In genomic region chr12:6769681-6770080, GRCh38 we compare ENCODE assay signal across 17 cellular contexts. TPM values are rescaled to one million over a fixed set of nuclear protein-coding genes. Genes with fewer than 3 reads are reported as not detected.
DNase-seq lines count a peak whose midpoint lies in the region; ATAC-seq and TF ChIP-seq lines count a peak whose summit lies in the region.
"Had no signal": no experiment of that assay in that cellular context is flagged by ENCODE, and none has a peak within 500 bp of the region (broad histone marks: within the 10 kb centered on the region; RNA-seq: fewer than 3 reads in every experiment).

No MANE protein-coding gene starts in this region.

- TF ChIP-seq POLR2A in tibial nerve (IDR thresholded peaks at IDR 0.05) = no peak

- H3K36me3 ChIP-seq in mesendoderm (ENCODE audit: control insufficient read depth, insufficient read depth, low read length) = peaks cover 5% of the 10 kb centered on the region
- peaks cover 0 to 31% (median 0%) of the 10 kb centered on the region in 3 donors for H3K36me3 ChIP-seq in tibial nerve
- no peaks in the 10 kb centered on the region for H3K36me3 ChIP-seq in SJCRH30

- POLR2A ChIA-PET in activated CD4-positive, alpha-beta memory T cell treated with anti-CD3 and anti-CD28 coated beads for 36 hours (lab: Charles Lee) = interaction anchor here (0.6 to 1.2 kb wide), 2 partner anchors 20 to 80 kb away, joined by 3 to 6 read pairs; partner anchors contain the start of genes CD4 and ZNF384
- POLR2A ChIA-PET in activated CD4-positive, alpha-beta memory T cell treated with anti-CD3 and anti-CD28 coated beads, Interleukin-2, amount 10 ng/mL, durations not matched to agents 7 days and 5 days (lab: Charles Lee) = interaction anchor here (1.0 to 14.0 kb wide), 5 partner anchors 8 to 80 kb away, joined by 4 to 153 read pairs (median 8); partner anchors contain the start of genes CD4, COPS7A, MLF2 and ZNF384
- POLR2A ChIA-PET in activated naive CD8-positive, alpha-beta T cell treated with anti-CD3 and anti-CD28 coated beads, Interleukin-2, amount 10 ng/mL, durations not matched to agents 7 days and 5 days (lab: Charles Lee) = no interaction called here

- H3K4me3 ChIP-seq in mesendoderm (ENCODE audit: low read length) = no peak overlapping the region
- no peak overlapping the region for H3K4me3 ChIP-seq in tibial nerve
- no peak overlapping the region for H3K4me3 ChIP-seq in SJCRH30
- H3K4me3 ChIP-seq: PC-9 had no signal

- H3K27me3 ChIP-seq in mesendoderm (ENCODE audit: insufficient read depth, low read length, poor library complexity) = peaks cover 4% of the 10 kb centered on the region
- no peaks in the 10 kb centered on the region for H3K27me3 ChIP-seq in tibial nerve
- H3K27me3 ChIP-seq in SJCRH30 = no peaks in the 10 kb centered on the region
- H3K27me3 ChIP-seq: ascending aorta had no signal

- H3K9me3 Mint-ChIP-seq in activated CD4-positive, alpha-beta memory T cell treated with anti-CD3 and anti-CD28 coated beads for 36 hours = no peaks in the 10 kb centered on the region
- no peaks in the 10 kb centered on the region for H3K9me3 Mint-ChIP-seq in activated CD4-positive, alpha-beta memory T cell treated with anti-CD3 and anti-CD28 coated beads, Interleukin-2, amount 10 ng/mL, durations not matched to agents 7 days and 5 days
- H3K9me3 Mint-ChIP-seq in activated naive CD8-positive, alpha-beta T cell treated with anti-CD3 and anti-CD28 coated beads, Interleukin-2, amount 10 ng/mL, durations not matched to agents 7 days and 5 days = no peaks in the 10 kb centered on the region
- H3K9me3 Mint-ChIP-seq: CD8-positive, alpha-beta T cell had no signal

- intact Hi-C loops in activated CD4-positive, alpha-beta memory T cell treated with anti-CD3 and anti-CD28 coated beads for 36 hours (cut with micrococcal nuclease) = no loop called here

- H3K79me2 ChIP-seq in mesendoderm (ENCODE audit: control insufficient read depth, insufficient read depth, low read length) = peaks cover 19% of the 10 kb centered on the region

- no peak overlapping the region for H3K23ac ChIP-seq in mesendoderm (ENCODE audit: low read length)

- H3K9ac ChIP-seq in mesendoderm (ENCODE audit: low read length) = peak overlapping the region; percentile 13

- H4K8ac ChIP-seq in mesendoderm (ENCODE audit: low read depth, low read length) = no peak overlapping the region

- peaks cover 13% of the 10 kb centered on the region for H3K4me1 ChIP-seq in mesendoderm (ENCODE audit: control insufficient read depth, low read depth, low read length)
- peaks cover 3 to 80% (median 39%) of the 10 kb centered on the region in 4 donors for H3K4me1 ChIP-seq in tibial nerve
- peaks cover 14% of the 10 kb centered on the region for H3K4me1 ChIP-seq in SJCRH30

- no peak overlapping the region for H3K4me2 ChIP-seq in mesendoderm (ENCODE audit: low read length)

- H3K9me3 ChIP-seq in tibial nerve (no peaks in the 10 kb centered on the region), SJCRH30 (replicated peaks) (no peaks in the 10 kb centered on the region)
- H3K9me3 ChIP-seq: ascending aorta, thoracic aorta had no signal

- H4K5ac ChIP-seq in mesendoderm (ENCODE audit: low read length) = no peak overlapping the region

- no peak for DNase-seq in activated CD4-positive, alpha-beta memory T cell treated with anti-CD3 and anti-CD28 coated beads for 36 hours
- no peak for DNase-seq in activated CD4-positive, alpha-beta memory T cell treated with anti-CD3 and anti-CD28 coated beads, Interleukin-2, amount 10 ng/mL, durations not matched to agents 7 days and 5 days
- no peak for DNase-seq in activated naive CD8-positive, alpha-beta T cell treated with anti-CD3 and anti-CD28 coated beads, Interleukin-2, amount 10 ng/mL, durations not matched to agents 7 days and 5 days
- DNase-seq in mesendoderm = no peak
- DNase-seq in tibial nerve (ENCODE audit: low spot score in 2 of 2) = no peak
- no peak for DNase-seq in SKM-1 (lab: John Stamatoyannopoulos, UW; ENCODE audit: unreplicated experiment)
- no peak for DNase-seq in SJCRH30
- DNase-seq in ureter (ENCODE audit: low spot score) = no peak
- DNase-seq: activated effector memory CD4-positive, alpha-beta T cell treated with Interleukin-2 at 50 U/mL for 16 hours; CD8-positive, alpha-beta T cell; DND-41; MV-4-11; stimulated activated CD4-positive, alpha-beta T cell treated with anti-CD3 and anti-CD28 coated beads, Interleukin-4, amount 100 ng/mL, for 1 hour had no signal

- H3K4ac ChIP-seq in mesendoderm (ENCODE audit: low read depth, low read length) = no peak overlapping the region

- peak overlapping the region; percentile 54 for H3K56ac ChIP-seq in mesendoderm (ENCODE audit: low read length)

- H3K27me3 Mint-ChIP-seq in activated CD4-positive, alpha-beta memory T cell treated with anti-CD3 and anti-CD28 coated beads for 36 hours = peaks cover 21% of the 10 kb centered on the region
- H3K27me3 Mint-ChIP-seq in activated CD4-positive, alpha-beta memory T cell treated with anti-CD3 and anti-CD28 coated beads, Interleukin-2, amount 10 ng/mL, durations not matched to agents 7 days and 5 days = peaks cover 25% of the 10 kb centered on the region
- H3K27me3 Mint-ChIP-seq in activated naive CD8-positive, alpha-beta T cell treated with anti-CD3 and anti-CD28 coated beads, Interleukin-2, amount 10 ng/mL, durations not matched to agents 7 days and 5 days = peaks cover 24% of the 10 kb centered on the region

- H3K27ac ChIP-seq in mesendoderm (ENCODE audit: low read depth, low read length) = no peak overlapping the region
- H3K27ac ChIP-seq in tibial nerve = peak overlapping the region in 3 of 4 donors; percentile 6 to 96 (median 95)
- H3K27ac ChIP-seq in SJCRH30 = no peak overlapping the region
- H3K27ac ChIP-seq: PC-9 had no signal

- peaks cover 11% of the 10 kb centered on the region for H3K79me1 ChIP-seq in mesendoderm (ENCODE audit: low read length)

- TF ChIP-seq CTCF in tibial nerve (IDR thresholded peaks at IDR 0.05) = no peak

- H3K4me1 Mint-ChIP-seq in activated CD4-positive, alpha-beta memory T cell treated with anti-CD3 and anti-CD28 coated beads for 36 hours (ENCODE audit: low read depth) = peaks cover 51% of the 10 kb centered on the region
- H3K4me1 Mint-ChIP-seq in activated CD4-positive, alpha-beta memory T cell treated with anti-CD3 and anti-CD28 coated beads, Interleukin-2, amount 10 ng/mL, durations not matched to agents 7 days and 5 days = peaks cover 69% of the 10 kb centered on the region
- H3K4me1 Mint-ChIP-seq in activated naive CD8-positive, alpha-beta T cell treated with anti-CD3 and anti-CD28 coated beads, Interleukin-2, amount 10 ng/mL, durations not matched to agents 7 days and 5 days = peaks cover 51% of the 10 kb centered on the region

- H3K4me3 Mint-ChIP-seq in activated CD4-positive, alpha-beta memory T cell treated with anti-CD3 and anti-CD28 coated beads for 36 hours = peak overlapping the region; percentile 10
- H3K4me3 Mint-ChIP-seq in activated CD4-positive, alpha-beta memory T cell treated with anti-CD3 and anti-CD28 coated beads, Interleukin-2, amount 10 ng/mL, durations not matched to agents 7 days and 5 days = no peak overlapping the region
- no peak overlapping the region for H3K4me3 Mint-ChIP-seq in activated naive CD8-positive, alpha-beta T cell treated with anti-CD3 and anti-CD28 coated beads, Interleukin-2, amount 10 ng/mL, durations not matched to agents 7 days and 5 days
- H3K4me3 Mint-ChIP-seq: CD8-positive, alpha-beta T cell had no signal

- H3K36me3 Mint-ChIP-seq in activated CD4-positive, alpha-beta memory T cell treated with anti-CD3 and anti-CD28 coated beads for 36 hours = peaks cover 22% of the 10 kb centered on the region
- peaks cover 9% of the 10 kb centered on the region for H3K36me3 Mint-ChIP-seq in activated CD4-positive, alpha-beta memory T cell treated with anti-CD3 and anti-CD28 coated beads, Interleukin-2, amount 10 ng/mL, durations not matched to agents 7 days and 5 days (ENCODE audit: low read depth)
- H3K36me3 Mint-ChIP-seq in activated naive CD8-positive, alpha-beta T cell treated with anti-CD3 and anti-CD28 coated beads, Interleukin-2, amount 10 ng/mL, durations not matched to agents 7 days and 5 days = peaks cover 12% of the 10 kb centered on the region
- H3K36me3 Mint-ChIP-seq: CD8-positive, alpha-beta T cell had no signal

- no peak overlapping the region for H2AK5ac ChIP-seq in mesendoderm (ENCODE audit: low read length)

- H2BK5ac ChIP-seq in mesendoderm (ENCODE audit: low read length) = no peak overlapping the region

- no peak for ATAC-seq in activated naive CD8-positive, alpha-beta T cell treated with anti-CD3 and anti-CD28 coated beads, Interleukin-2, amount 10 ng/mL, durations not matched to agents 7 days and 5 days (ENCODE audit: low read depth)
- ATAC-seq: CD8-positive, alpha-beta T cell had no signal

- no peak for TF ChIP-seq EP300 in tibial nerve (IDR thresholded peaks at IDR 0.05)

- H3K27ac Mint-ChIP-seq in activated CD4-positive, alpha-beta memory T cell treated with anti-CD3 and anti-CD28 coated beads for 36 hours = peak overlapping the region; percentile 55
- no peak overlapping the region for H3K27ac Mint-ChIP-seq in activated CD4-positive, alpha-beta memory T cell treated with anti-CD3 and anti-CD28 coated beads, Interleukin-2, amount 10 ng/mL, durations not matched to agents 7 days and 5 days
- H3K27ac Mint-ChIP-seq in activated naive CD8-positive, alpha-beta T cell treated with anti-CD3 and anti-CD28 coated beads, Interleukin-2, amount 10 ng/mL, durations not matched to agents 7 days and 5 days = peak overlapping the region; percentile 12
- H3K27ac Mint-ChIP-seq: CD8-positive, alpha-beta T cell had no signal

- H3K18ac ChIP-seq in mesendoderm (ENCODE audit: low read length) = no peak overlapping the region

- no CpG with 5 or more reads among the region's 4 CpGs for WGBS in mesendoderm (ENCODE audit: extremely low coverage, insufficient coverage, low lambda C conversion rate)
- 53 to 58% methylated on average over 4 of the region's 4 CpGs for WGBS in tibial nerve, 2 donors

- H2BK15ac ChIP-seq in mesendoderm (replicated peaks; ENCODE audit: low read depth) = no peak overlapping the region

- CTCF ChIA-PET in activated CD4-positive, alpha-beta memory T cell treated with anti-CD3 and anti-CD28 coated beads for 36 hours (lab: Charles Lee) = interaction anchor here (1.2 to 3.7 kb wide), 7 partner anchors 9 to 56 kb away, joined by 4 to 24 read pairs (median 12); partner anchors contain the start of gene MLF2
- CTCF ChIA-PET in activated CD4-positive, alpha-beta memory T cell treated with anti-CD3 and anti-CD28 coated beads, Interleukin-2, amount 10 ng/mL, durations not matched to agents 7 days and 5 days (lab: Charles Lee) = interaction anchor here (0.7 to 4.6 kb wide), 3 partner anchors 10 to 17 kb away, joined by 3 to 78 read pairs (median 23); partner anchors contain the start of gene MLF2

- H2BK120ac ChIP-seq in mesendoderm (ENCODE audit: low read depth, low read length) = no peak overlapping the region

RNA-seq across cellular contexts. Expression of gene LAG3, which starts 2.6 kb away (rescaled TPM):
- total RNA-seq in activated CD4-positive, alpha-beta memory T cell treated with anti-CD3 and anti-CD28 coated beads for 36 hours = 100 to 1,000 TPM; 169 to 172 TPM
- total RNA-seq in activated CD4-positive, alpha-beta memory T cell treated with anti-CD3 and anti-CD28 coated beads, Interleukin-2, amount 10 ng/mL, durations not matched to agents 7 days and 5 days = 10 to 100 TPM; 91.9 TPM
- total RNA-seq in activated naive CD8-positive, alpha-beta T cell treated with anti-CD3 and anti-CD28 coated beads, Interleukin-2, amount 10 ng/mL, durations not matched to agents 7 days and 5 days = 10 to 100 TPM; 46.6 to 52.1 TPM
- 0.44 TPM for polyA plus RNA-seq in mesendoderm (2013, experiment 1 of 2)
- 0.46 TPM for polyA plus RNA-seq in mesendoderm (2013, experiment 2 of 2)
- total RNA-seq in tibial nerve (1 to 10 TPM; 1.2 to 4.0 (median 2.9) TPM), ureter (2.3 TPM)
- total RNA-seq in SJCRH30 (2014; rRNA removed; shearing (Covaris generic)) = 0.16 TPM in 1 of 2 replicates, not detected in the other
- total RNA-seq: ascending aorta had no signal

RNA-seq across cellular contexts. Expression of gene PTMS, which starts 3.5 kb away (rescaled TPM):
- 100 to 1,000 TPM; 104 to 109 TPM for total RNA-seq in activated CD4-positive, alpha-beta memory T cell treated with anti-CD3 and anti-CD28 coated beads for 36 hours
- 10 to 100 TPM; 47.0 to 49.6 TPM for total RNA-seq in activated CD4-positive, alpha-beta memory T cell treated with anti-CD3 and anti-CD28 coated beads, Interleukin-2, amount 10 ng/mL, durations not matched to agents 7 days and 5 days
- total RNA-seq in activated naive CD8-positive, alpha-beta T cell treated with anti-CD3 and anti-CD28 coated beads, Interleukin-2, amount 10 ng/mL, durations not matched to agents 7 days and 5 days = 10 to 100 TPM; 36.2 to 43.5 TPM
- 296 TPM for polyA plus RNA-seq in mesendoderm (2013, experiment 1 of 2)
- 299 TPM for polyA plus RNA-seq in mesendoderm (2013, experiment 2 of 2)
- total RNA-seq in tibial nerve = 100 to 1,000 TPM; 112 to 225 (median 174) TPM
- 84.2 and 89.9 TPM in 2 replicates for total RNA-seq in SJCRH30 (2014; rRNA removed; shearing (Covaris generic))
- 288 TPM for total RNA-seq in ureter

RNA-seq across cellular contexts. Expression of gene MLF2, which starts 16.7 kb away (rescaled TPM):
- total RNA-seq in activated CD4-positive, alpha-beta memory T cell treated with anti-CD3 and anti-CD28 coated beads for 36 hours = 100 to 1,000 TPM; 140 to 141 TPM
- total RNA-seq in activated CD4-positive, alpha-beta memory T cell treated with anti-CD3 and anti-CD28 coated beads, Interleukin-2, amount 10 ng/mL, durations not matched to agents 7 days and 5 days = 100 to 1,000 TPM; 101 to 108 TPM
- 100 to 1,000 TPM; 108 to 118 TPM for total RNA-seq in activated naive CD8-positive, alpha-beta T cell treated with anti-CD3 and anti-CD28 coated beads, Interleukin-2, amount 10 ng/mL, durations not matched to agents 7 days and 5 days
- polyA plus RNA-seq in mesendoderm (2013, experiment 1 of 2) = 166 TPM
- polyA plus RNA-seq in mesendoderm (2013, experiment 2 of 2) = 166 TPM
- total RNA-seq in tibial nerve = 100 to 1,000 TPM; 103 to 205 (median 133) TPM
- 161 and 175 TPM in 2 replicates for total RNA-seq in SJCRH30 (2014; rRNA removed; shearing (Covaris generic))
- 139 TPM for total RNA-seq in ureter

RNA-seq across cellular contexts. Expression of gene CD4, which starts 19.6 kb away (rescaled TPM):
- total RNA-seq in activated CD4-positive, alpha-beta memory T cell treated with anti-CD3 and anti-CD28 coated beads for 36 hours = 100 to 1,000 TPM; 290 to 300 TPM
- 100 to 1,000 TPM; 324 to 327 TPM for total RNA-seq in activated CD4-positive, alpha-beta memory T cell treated with anti-CD3 and anti-CD28 coated beads, Interleukin-2, amount 10 ng/mL, durations not matched to agents 7 days and 5 days
- total RNA-seq in activated naive CD8-positive, alpha-beta T cell treated with anti-CD3 and anti-CD28 coated beads, Interleukin-2, amount 10 ng/mL, durations not matched to agents 7 days and 5 days = 1 to 10 TPM; 2.6 to 3.0 TPM
- polyA plus RNA-seq in mesendoderm (2013, experiment 1 of 2) = 0.42 TPM
- polyA plus RNA-seq in mesendoderm (2013, experiment 2 of 2) = 0.49 TPM
- total RNA-seq in tibial nerve = 10 to 100 TPM in 1 of 4 donors, 1 to 10 TPM in 3; 7.5 to 12.6 (median 8.9) TPM
- total RNA-seq in SJCRH30 (2014; rRNA removed; shearing (Covaris generic)) = not detected in 2 replicates
- 18.0 TPM for total RNA-seq in ureter
- total RNA-seq: lung microvascular endothelial cell had no signal

RNA-seq across cellular contexts. Expression of gene COPS7A, which starts 45.8 kb away (rescaled TPM):
- total RNA-seq in activated CD4-positive, alpha-beta memory T cell treated with anti-CD3 and anti-CD28 coated beads for 36 hours = 10 to 100 TPM; 37.6 to 39.4 TPM
- total RNA-seq in activated CD4-positive, alpha-beta memory T cell treated with anti-CD3 and anti-CD28 coated beads, Interleukin-2, amount 10 ng/mL, durations not matched to agents 7 days and 5 days = 10 to 100 TPM; 28.4 to 29.0 TPM
- 10 to 100 TPM; 29.8 to 35.6 TPM for total RNA-seq in activated naive CD8-positive, alpha-beta T cell treated with anti-CD3 and anti-CD28 coated beads, Interleukin-2, amount 10 ng/mL, durations not matched to agents 7 days and 5 days
- polyA plus RNA-seq in mesendoderm (2013, experiment 1 of 2) = 34.9 TPM
- polyA plus RNA-seq in mesendoderm (2013, experiment 2 of 2) = 35.6 TPM
- total RNA-seq in tibial nerve (10 to 100 TPM; 46.9 to 74.4 (median 70.0) TPM), ureter (77.9 TPM)
- 34.1 and 35.9 TPM in 2 replicates for total RNA-seq in SJCRH30 (2014; rRNA removed; shearing (Covaris generic))

Comparison
In these comparisons a context has a peak if more than half of its experiments do, and no peak if none do; other contexts are left out.
1. H3K27ac ChIP-seq: peak in tibial nerve (3 of 4); none in mesendoderm (single experiment) and SJCRH30 (single experiment).
2. RNA of gene LAG3, which starts 2.6 kb away (total RNA-seq): 169 to 172 TPM in activated CD4-positive, alpha-beta memory T cell treated with anti-CD3 and anti-CD28 coated beads for 36 hours, 91.9 TPM in activated CD4-positive, alpha-beta memory T cell treated with anti-CD3 and anti-CD28 coated beads, Interleukin-2, amount 10 ng/mL, durations not matched to agents 7 days and 5 days and 46.6 to 52.1 TPM in activated naive CD8-positive, alpha-beta T cell treated with anti-CD3 and anti-CD28 coated beads, Interleukin-2, amount 10 ng/mL, durations not matched to agents 7 days and 5 days; 1.2 to 4.0 TPM in tibial nerve, 2.3 TPM in ureter (single experiment) and 0.16 TPM in SJCRH30; every median in the first group is over 4 times any median in the second.